8 cellular contexts compared by ENCODE assay signal in genomic region chr7:155298834-155299538, GRCh38. TPM values are rescaled to one million over a fixed set of nuclear protein-coding genes. Genes with fewer than 3 reads are reported as not detected.
DNase-seq lines count a peak whose midpoint lies in the region; ATAC-seq and TF ChIP-seq lines count a peak whose summit lies in the region.

No MANE protein-coding gene starts in this region.

- no peaks in the 10 kb centered on the region for H3K36me3 Mint-ChIP-seq in natural killer cell

- H3K4me3 ChIP-seq in fibroblast of pulmonary artery (replicated peaks; ENCODE audit: low read depth, low read length), result peak overlapping the region; percentile 65

- intact Hi-C loops in natural killer cell (cut with micrococcal nuclease), result loop anchor here (1.0 to 5.0 kb wide), 5 partner anchors 40 to 1593 kb away; partner anchors contain the start of gene LMBR1

- ATAC-seq in natural killer cell, result peak; percentile 66 to 78 (median 71)

- H3K4me3 Mint-ChIP-seq in natural killer cell, result peak overlapping the region; percentile 99

- POLR2A ChIA-PET in RWPE1 (lab: Yijun Ruan, JAX; ENCODE audit: low non-redundant PET), result no interaction called here

- peak overlapping the region; percentile 95 to 97 for H3K27ac Mint-ChIP-seq in natural killer cell

- DNase-seq in EL (peak; percentile 95), H4 (ENCODE audit: low spot score) (peak; percentile 96), LoVo (ENCODE audit: low spot score) (peak; percentile 85), RWPE1 (ENCODE audit: low spot score) (peak; percentile 91), fibroblast of pulmonary artery (ENCODE audit: low read depth) (peak; percentile 97), natural killer cell (peak; percentile 93)
- DNase-seq in activated T-helper 9 cell treated with anti-CD3 and anti-CD28 coated beads, Interleukin-2, amount 50 U/mL, for 16 hours (ENCODE audit: low read depth), result peak; percentile 94
- DNase-seq in stimulated activated naive CD4-positive, alpha-beta T cell (lab: John Stamatoyannopoulos, UW), result peak; percentile 93 to 99 (median 95)

- CTCF ChIA-PET in RWPE1 (lab: Yijun Ruan, JAX), result interaction anchor here (0.5 kb wide), 1 partner anchor 37 kb away, joined by 4 read pairs; no protein-coding TSS in a partner anchor

- H3K4me1 Mint-ChIP-seq in natural killer cell, result peaks cover 56 to 58% of the 10 kb centered on the region in 2 donors

- H3K9me3 Mint-ChIP-seq in natural killer cell, result no peaks in the 10 kb centered on the region

- H3K27ac ChIP-seq in RWPE1, result peak overlapping the region; percentile 98

- H3K27me3 Mint-ChIP-seq in natural killer cell (ENCODE audit: low read depth in 2 of 2), result no peaks in the 10 kb centered on the region

- no peak for TF ChIP-seq CTCF in RWPE1 (conservative IDR thresholded peaks at IDR 0.05; ENCODE audit: low read depth)
- TF ChIP-seq CTCF in fibroblast of pulmonary artery (IDR thresholded peaks at IDR 0.05; ENCODE audit: low read length, missing control alignments), result no peak
- no peak for TF ChIP-seq CTCF in natural killer cell (IDR thresholded peaks at IDR 0.05)

RNA-seq across cellular contexts. Expression of gene INSIG1, which starts 1.3 kb away (rescaled TPM):
- 183 and 213 TPM in 2 replicates for total RNA-seq in H4 (2014; rRNA removed; shearing (Covaris generic))
- 100 to 1,000 TPM in 1 of 3 donors, 10 to 100 TPM in 2; 66.7 to 115 (median 84.5) TPM for total RNA-seq in natural killer cell

Comparison
In these comparisons a context has a peak if more than half of its experiments do, and no peak if none do; other contexts are left out.
1. Peak in every context shown above with its lines: DNase-seq, ATAC-seq, H3K4me3 ChIP-seq and H3K27ac ChIP-seq.